18 cellular contexts compared by ENCODE assay signal in genomic region chr1:63277195-63278192, GRCh38. TPM values are rescaled to one million over a fixed set of nuclear protein-coding genes. Genes with fewer than 3 reads are reported as not detected.
DNase-seq lines count a peak whose midpoint lies in the region; ATAC-seq and TF ChIP-seq lines count a peak whose summit lies in the region.
"Had no signal": no experiment of that assay in that cellular context is flagged by ENCODE, and none has a peak within 500 bp of the region (broad histone marks: within the 10 kb centered on the region; RNA-seq: fewer than 3 reads in every experiment).

No MANE protein-coding gene starts in this region.

- TF ChIP-seq CTCF in hepatocyte (IDR thresholded peaks at IDR 0.05; ENCODE audit: poor library complexity) (no peak), psoas muscle (IDR thresholded peaks at IDR 0.05) (no peak), foreskin keratinocyte (conservative IDR thresholded peaks at IDR 0.05) (no peak), coronary artery (IDR thresholded peaks at IDR 0.05) (no peak)

- peak overlapping the region; percentile 11 for H3K27ac ChIP-seq in hepatocyte
- no peak overlapping the region for H3K27ac ChIP-seq in psoas muscle
- H3K27ac ChIP-seq in foreskin keratinocyte: no peak overlapping the region
- no peak overlapping the region for H3K27ac ChIP-seq in coronary artery
- H3K27ac ChIP-seq: HL-60 had no signal

- H3K27me3 ChIP-seq in hepatocyte (no peaks in the 10 kb centered on the region), psoas muscle (ENCODE audit: insufficient read depth in 3 of 3, low read length in 2 of 3) (no peaks in the 10 kb centered on the region), foreskin keratinocyte (peaks cover 44% of the 10 kb centered on the region)

- H3K79me2 ChIP-seq in hepatocyte: no peaks in the 10 kb centered on the region

- H3K4me1 ChIP-seq in hepatocyte (ENCODE audit: insufficient read depth) (no peaks in the 10 kb centered on the region), psoas muscle (no peaks in the 10 kb centered on the region), foreskin keratinocyte (no peaks in the 10 kb centered on the region)

- H3K9me2 ChIP-seq in hepatocyte (replicated peaks; ENCODE audit: insufficient read depth): peaks cover 4% of the 10 kb centered on the region

- 56% methylated on average over 3 of the region's 3 CpGs for WGBS in hepatocyte (ENCODE audit: low lambda C conversion rate, missing lambda C conversion rate)
- WGBS in psoas muscle, 3 donors: 78 to 86% (median 85%) methylated on average over 3 of the region's 3 CpGs

- H3K4me3 ChIP-seq in hepatocyte: no peak overlapping the region
- H3K4me3 ChIP-seq in psoas muscle: peak overlapping the region; percentile 49
- H3K4me3 ChIP-seq in coronary artery: no peak overlapping the region
- H3K4me3 ChIP-seq: K562 had no signal

- peak overlapping the region; percentile 1 for H3K4me2 ChIP-seq in hepatocyte

- DNase-seq in COR-L47 (lab: John Stamatoyannopoulos, UW): peak; percentile 13
- DNase-seq in NCI-H82 treated with DMSO at 0.1 percent for 48 hours (lab: John Stamatoyannopoulos, UW; ENCODE audit: unreplicated experiment): peak; percentile 95
- peak; percentile 19 for DNase-seq in hepatocyte (ENCODE audit: low spot score)
- DNase-seq in psoas muscle: no peak
- DNase-seq in foreskin keratinocyte: no peak
- no peak for DNase-seq in activated CD4-positive, CD25-positive, alpha-beta regulatory T cell (lab: John Stamatoyannopoulos, UW)
- DNase-seq in NCI-H510A treated with DMSO at 0.1 percent for 48 hours (lab: John Stamatoyannopoulos, UW): no peak
- DNase-seq in coronary artery (ENCODE audit: low spot score): no peak
- DNase-seq: DMS79, NCI-H1048, NCI-H2107, NCI-H774, Right ventricle myocardium superior had no signal

- H3K9me3 ChIP-seq in hepatocyte (ENCODE audit: low read depth) (no peaks in the 10 kb centered on the region), psoas muscle (no peaks in the 10 kb centered on the region)

- H3K36me3 ChIP-seq in hepatocyte (replicated peaks; ENCODE audit: insufficient read depth, low read depth) (no peaks in the 10 kb centered on the region), psoas muscle (ENCODE audit: insufficient read depth in 1 of 2, low read depth in 1 of 2) (no peaks in the 10 kb centered on the region)

- intact Hi-C loops in psoas muscle (cut with DNase I): no loop called here

- ATAC-seq in psoas muscle (no peak), foreskin keratinocyte (no peak)
- ATAC-seq: K562, Panc1 had no signal

- no peak overlapping the region for H2AFZ ChIP-seq in hepatocyte

- H4K20me1 ChIP-seq in hepatocyte (ENCODE audit: insufficient read depth, poor library complexity, severe bottlenecking): no peaks in the 10 kb centered on the region

RNA-seq across cellular contexts. Expression of gene FOXD3, which starts 44.9 kb away (rescaled TPM):
- total RNA-seq in hepatocyte: not detected in 2 replicates
- not detected in 2 replicates for polyA plus RNA-seq in hepatocyte
- 1 to 10 TPM in 1 of 4 donors, under 1 TPM in 3; 0.56 to 1.2 (median 0.77) TPM for total RNA-seq in psoas muscle
- polyA plus RNA-seq in psoas muscle: under 1 TPM; 0.13 to 0.48 (median 0.24) TPM
- not detected in 2 replicates for total RNA-seq in foreskin keratinocyte
- not detected in 2 replicates for polyA plus RNA-seq in foreskin keratinocyte
- total RNA-seq: G401 had no signal
- polyA plus RNA-seq: CD14-positive monocyte had no signal

Comparison
In these comparisons a context has a peak if more than half of its experiments do, and no peak if none do; other contexts are left out.
1. DNase-seq: peak in COR-L47 (single experiment), NCI-H82 treated with DMSO at 0.1 percent for 48 hours (single experiment) and hepatocyte (single experiment); none in psoas muscle (0 of 2), foreskin keratinocyte (0 of 2), activated CD4-positive, CD25-positive, alpha-beta regulatory T cell (0 of 4), NCI-H510A treated with DMSO at 0.1 percent for 48 hours (single experiment) and coronary artery (single experiment).